In genomic region chr2:207284556-207285450, GRCh38 we compare ENCODE assay signal across 1 cellular context.
TF ChIP-seq lines count a peak whose summit lies in the region.

No MANE protein-coding gene starts in this region.

TF ChIP-seq in H1, 55 proteins besides CTCF, POLR2A, EP300 and RAD21 (continued from another document):
- no peak for TF ChIP-seq MAFK (IDR thresholded peaks at IDR 0.05; ENCODE audit: low read depth, low read length)
- TF ChIP-seq TAF7 (optimal IDR thresholded peaks at IDR 0.05; ENCODE audit: borderline replicate concordance, low read depth, low read length) = no peak
- no peak for TF ChIP-seq JUND (IDR thresholded peaks at IDR 0.05; ENCODE audit: low read length)
- no peak for TF ChIP-seq ZNF274 (IDR thresholded peaks at IDR 0.05; ENCODE audit: borderline replicate concordance, extremely low read depth, low read length)
- TF ChIP-seq SUZ12 (IDR thresholded peaks at IDR 0.05; ENCODE audit: low read length) = no peak
- TF ChIP-seq YY1 (IDR thresholded peaks at IDR 0.05; ENCODE audit: low read depth, low read length) = no peak
- TF ChIP-seq, protein P1, sequence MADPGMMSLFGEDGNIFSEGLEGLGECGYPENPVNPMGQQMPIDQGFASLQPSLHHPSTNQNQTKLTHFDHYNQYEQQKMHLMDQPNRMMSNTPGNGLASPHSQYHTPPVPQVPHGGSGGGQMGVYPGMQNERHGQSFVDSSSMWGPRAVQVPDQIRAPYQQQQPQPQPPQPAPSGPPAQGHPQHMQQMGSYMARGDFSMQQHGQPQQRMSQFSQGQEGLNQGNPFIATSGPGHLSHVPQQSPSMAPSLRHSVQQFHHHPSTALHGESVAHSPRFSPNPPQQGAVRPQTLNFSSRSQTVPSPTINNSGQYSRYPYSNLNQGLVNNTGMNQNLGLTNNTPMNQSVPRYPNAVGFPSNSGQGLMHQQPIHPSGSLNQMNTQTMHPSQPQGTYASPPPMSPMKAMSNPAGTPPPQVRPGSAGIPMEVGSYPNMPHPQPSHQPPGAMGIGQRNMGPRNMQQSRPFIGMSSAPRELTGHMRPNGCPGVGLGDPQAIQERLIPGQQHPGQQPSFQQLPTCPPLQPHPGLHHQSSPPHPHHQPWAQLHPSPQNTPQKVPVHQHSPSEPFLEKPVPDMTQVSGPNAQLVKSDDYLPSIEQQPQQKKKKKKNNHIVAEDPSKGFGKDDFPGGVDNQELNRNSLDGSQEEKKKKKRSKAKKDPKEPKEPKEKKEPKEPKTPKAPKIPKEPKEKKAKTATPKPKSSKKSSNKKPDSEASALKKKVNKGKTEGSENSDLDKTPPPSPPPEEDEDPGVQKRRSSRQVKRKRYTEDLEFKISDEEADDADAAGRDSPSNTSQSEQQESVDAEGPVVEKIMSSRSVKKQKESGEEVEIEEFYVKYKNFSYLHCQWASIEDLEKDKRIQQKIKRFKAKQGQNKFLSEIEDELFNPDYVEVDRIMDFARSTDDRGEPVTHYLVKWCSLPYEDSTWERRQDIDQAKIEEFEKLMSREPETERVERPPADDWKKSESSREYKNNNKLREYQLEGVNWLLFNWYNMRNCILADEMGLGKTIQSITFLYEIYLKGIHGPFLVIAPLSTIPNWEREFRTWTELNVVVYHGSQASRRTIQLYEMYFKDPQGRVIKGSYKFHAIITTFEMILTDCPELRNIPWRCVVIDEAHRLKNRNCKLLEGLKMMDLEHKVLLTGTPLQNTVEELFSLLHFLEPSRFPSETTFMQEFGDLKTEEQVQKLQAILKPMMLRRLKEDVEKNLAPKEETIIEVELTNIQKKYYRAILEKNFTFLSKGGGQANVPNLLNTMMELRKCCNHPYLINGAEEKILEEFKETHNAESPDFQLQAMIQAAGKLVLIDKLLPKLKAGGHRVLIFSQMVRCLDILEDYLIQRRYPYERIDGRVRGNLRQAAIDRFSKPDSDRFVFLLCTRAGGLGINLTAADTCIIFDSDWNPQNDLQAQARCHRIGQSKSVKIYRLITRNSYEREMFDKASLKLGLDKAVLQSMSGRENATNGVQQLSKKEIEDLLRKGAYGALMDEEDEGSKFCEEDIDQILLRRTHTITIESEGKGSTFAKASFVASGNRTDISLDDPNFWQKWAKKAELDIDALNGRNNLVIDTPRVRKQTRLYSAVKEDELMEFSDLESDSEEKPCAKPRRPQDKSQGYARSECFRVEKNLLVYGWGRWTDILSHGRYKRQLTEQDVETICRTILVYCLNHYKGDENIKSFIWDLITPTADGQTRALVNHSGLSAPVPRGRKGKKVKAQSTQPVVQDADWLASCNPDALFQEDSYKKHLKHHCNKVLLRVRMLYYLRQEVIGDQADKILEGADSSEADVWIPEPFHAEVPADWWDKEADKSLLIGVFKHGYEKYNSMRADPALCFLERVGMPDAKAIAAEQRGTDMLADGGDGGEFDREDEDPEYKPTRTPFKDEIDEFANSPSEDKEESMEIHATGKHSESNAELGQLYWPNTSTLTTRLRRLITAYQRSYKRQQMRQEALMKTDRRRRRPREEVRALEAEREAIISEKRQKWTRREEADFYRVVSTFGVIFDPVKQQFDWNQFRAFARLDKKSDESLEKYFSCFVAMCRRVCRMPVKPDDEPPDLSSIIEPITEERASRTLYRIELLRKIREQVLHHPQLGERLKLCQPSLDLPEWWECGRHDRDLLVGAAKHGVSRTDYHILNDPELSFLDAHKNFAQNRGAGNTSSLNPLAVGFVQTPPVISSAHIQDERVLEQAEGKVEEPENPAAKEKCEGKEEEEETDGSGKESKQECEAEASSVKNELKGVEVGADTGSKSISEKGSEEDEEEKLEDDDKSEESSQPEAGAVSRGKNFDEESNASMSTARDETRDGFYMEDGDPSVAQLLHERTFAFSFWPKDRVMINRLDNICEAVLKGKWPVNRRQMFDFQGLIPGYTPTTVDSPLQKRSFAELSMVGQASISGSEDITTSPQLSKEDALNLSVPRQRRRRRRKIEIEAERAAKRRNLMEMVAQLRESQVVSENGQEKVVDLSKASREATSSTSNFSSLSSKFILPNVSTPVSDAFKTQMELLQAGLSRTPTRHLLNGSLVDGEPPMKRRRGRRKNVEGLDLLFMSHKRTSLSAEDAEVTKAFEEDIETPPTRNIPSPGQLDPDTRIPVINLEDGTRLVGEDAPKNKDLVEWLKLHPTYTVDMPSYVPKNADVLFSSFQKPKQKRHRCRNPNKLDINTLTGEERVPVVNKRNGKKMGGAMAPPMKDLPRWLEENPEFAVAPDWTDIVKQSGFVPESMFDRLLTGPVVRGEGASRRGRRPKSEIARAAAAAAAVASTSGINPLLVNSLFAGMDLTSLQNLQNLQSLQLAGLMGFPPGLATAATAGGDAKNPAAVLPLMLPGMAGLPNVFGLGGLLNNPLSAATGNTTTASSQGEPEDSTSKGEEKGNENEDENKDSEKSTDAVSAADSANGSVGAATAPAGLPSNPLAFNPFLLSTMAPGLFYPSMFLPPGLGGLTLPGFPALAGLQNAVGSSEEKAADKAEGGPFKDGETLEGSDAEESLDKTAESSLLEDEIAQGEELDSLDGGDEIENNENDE (IDR thresholded peaks at IDR 0.05; ENCODE audit: insufficient replicate concordance, low read length) = no peak
- TF ChIP-seq, protein P2, sequence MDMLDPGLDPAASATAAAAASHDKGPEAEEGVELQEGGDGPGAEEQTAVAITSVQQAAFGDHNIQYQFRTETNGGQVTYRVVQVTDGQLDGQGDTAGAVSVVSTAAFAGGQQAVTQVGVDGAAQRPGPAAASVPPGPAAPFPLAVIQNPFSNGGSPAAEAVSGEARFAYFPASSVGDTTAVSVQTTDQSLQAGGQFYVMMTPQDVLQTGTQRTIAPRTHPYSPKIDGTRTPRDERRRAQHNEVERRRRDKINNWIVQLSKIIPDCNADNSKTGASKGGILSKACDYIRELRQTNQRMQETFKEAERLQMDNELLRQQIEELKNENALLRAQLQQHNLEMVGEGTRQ (IDR thresholded peaks at IDR 0.05; ENCODE audit: low read length) = no peak
